22 cellular contexts compared by ENCODE assay signal in genomic region chr2:43727634-43728014, GRCh38. TPM values are rescaled to one million over a fixed set of nuclear protein-coding genes. Genes with fewer than 3 reads are reported as not detected.
"Had no signal": no experiment of that assay in that cellular context is flagged by ENCODE, and none has a peak within 500 bp of the region (broad histone marks: within the 10 kb centered on the region; RNA-seq: fewer than 3 reads in every experiment).

No MANE protein-coding gene starts in this region.

- H3K27ac ChIP-seq: SJCRH30 had no signal

- FAIRE-seq: HepG2 had no signal

- ATAC-seq: HepG2, Panc1, PC-3, Right ventricle myocardium inferior, SK-N-SH treated with all-trans-retinoic acid at 6 μM for 48 hours had no signal

- H3K9me3 ChIP-seq: MG63, SJCRH30 had no signal

- H3K27me3 ChIP-seq: MG63, SJCRH30 had no signal

- H3K4me1 ChIP-seq: SJCRH30 had no signal

- DNase-seq: Karpas-422, KG1, MG63, NCI-H1092, NCI-H1105 treated with DMSO at 0.1 percent for 48 hours, NCI-H1417 treated with DMSO at 0.1 percent for 48 hours, NCI-H146, NCI-H1694 treated with DMSO at 0.1 percent for 48 hours, NCI-H1930, NCI-H2081, NCI-H2107, NCI-H2227 treated with DMSO at 0.1 percent for 48 hours, NCI-H524 treated with DMSO at 0.1 percent for 48 hours, NCI-H69, NCI-H774, SHP77 treated with DMSO at 0.1 percent for 48 hours, SJCRH30 had no signal

- H3K4me3 ChIP-seq: MG63, SJCRH30 had no signal

- H3K36me3 ChIP-seq: MG63, SJCRH30 had no signal

RNA-seq across cellular contexts. Expression of gene C1GALT1C1L, which starts 51.4 kb away (rescaled TPM):
- total RNA-seq: PC-3 had no signal
